ENCODE assay signal across 16 cellular contexts in genomic region chr19:15562861-15563260, GRCh38. TPM values are rescaled to one million over a fixed set of nuclear protein-coding genes. Genes with fewer than 3 reads are reported as not detected.
DNase-seq lines count a peak whose midpoint lies in the region; ATAC-seq lines count a peak whose summit lies in the region.
"Had no signal": no experiment of that assay in that cellular context is flagged by ENCODE, and none has a peak within 500 bp of the region (broad histone marks: within the 10 kb centered on the region; RNA-seq: fewer than 3 reads in every experiment).

No MANE protein-coding gene starts in this region.

- peak; percentile 38 for DNase-seq in A172 (ENCODE audit: low spot score)
- peak; percentile 59 for DNase-seq in DMS79 (lab: John Stamatoyannopoulos, UW)
- peak; percentile 94 for DNase-seq in NCI-H82 (lab: John Stamatoyannopoulos, UW)
- peak; percentile 49 for DNase-seq in fibroblast of gingiva (ENCODE audit: low read depth)
- no peak for DNase-seq in DMS114 treated with DMSO at 0.1 percent for 48 hours (lab: John Stamatoyannopoulos, UW; ENCODE audit: unreplicated experiment)
- no peak for DNase-seq in NCI-H748 treated with DMSO at 0.1 percent for 48 hours (lab: John Stamatoyannopoulos, UW)
- no peak for DNase-seq in stimulated activated naive CD8-positive, alpha-beta T cell treated with anti-CD3 and anti-CD28 coated beads, Interleukin-15, Interleukin-2, amounts not matched to agents 100 U/mL and 50 U/mL, for 24 hours
- DNase-seq: activated CD4-positive, alpha-beta T cell treated with anti-CD3 and anti-CD28 coated beads, Interleukin-2, amount 50 U/mL, for 4 hours; activated gamma-delta T cell; effector CD4-positive, alpha-beta T cell; left cardiac atrium; naive thymus-derived CD8-positive, alpha-beta T cell; T-helper 2 cell had no signal

- ATAC-seq in HG03045 (IDR thresholded peaks at IDR 0.05; ENCODE audit: unreplicated experiment), result no peak
- no peak for ATAC-seq in stimulated activated naive CD8-positive, alpha-beta T cell treated with anti-CD3 and anti-CD28 coated beads, Interleukin-15, Interleukin-2, amounts not matched to agents 100 U/mL and 50 U/mL, for 24 hours
- ATAC-seq: GM23338; naive thymus-derived CD8-positive, alpha-beta T cell had no signal

RNA-seq across cellular contexts. Expression of gene CYP4F8, which starts 52.2 kb away (rescaled TPM):
- not detected in 2 replicates for total RNA-seq in A172 (2014; rRNA removed; shearing (Covaris generic))
- total RNA-seq: GM23338; left cardiac atrium; naive thymus-derived CD8-positive, alpha-beta T cell; Peyer's patch had no signal

RNA-seq across cellular contexts. Expression of gene CYP4F22, which starts 54.5 kb away (rescaled TPM):
- not detected in 2 replicates for total RNA-seq in A172 (2014; rRNA removed; shearing (Covaris generic))
- total RNA-seq: left cardiac atrium, Peyer's patch had no signal

Comparison
In these comparisons a context has a peak if more than half of its experiments do, and no peak if none do; other contexts are left out.
1. DNase-seq: peak in A172 (single experiment), DMS79 (single experiment), NCI-H82 (single experiment) and fibroblast of gingiva (single experiment); none in DMS114 treated with DMSO at 0.1 percent for 48 hours (single experiment), NCI-H748 treated with DMSO at 0.1 percent for 48 hours (single experiment) and stimulated activated naive CD8-positive, alpha-beta T cell treated with anti-CD3 and anti-CD28 coated beads, Interleukin-15, Interleukin-2, amounts not matched to agents 100 U/mL and 50 U/mL, for 24 hours (single experiment).